Comparison of ENCODE assay signal across 9 cellular contexts in the genomic region with DNA sequence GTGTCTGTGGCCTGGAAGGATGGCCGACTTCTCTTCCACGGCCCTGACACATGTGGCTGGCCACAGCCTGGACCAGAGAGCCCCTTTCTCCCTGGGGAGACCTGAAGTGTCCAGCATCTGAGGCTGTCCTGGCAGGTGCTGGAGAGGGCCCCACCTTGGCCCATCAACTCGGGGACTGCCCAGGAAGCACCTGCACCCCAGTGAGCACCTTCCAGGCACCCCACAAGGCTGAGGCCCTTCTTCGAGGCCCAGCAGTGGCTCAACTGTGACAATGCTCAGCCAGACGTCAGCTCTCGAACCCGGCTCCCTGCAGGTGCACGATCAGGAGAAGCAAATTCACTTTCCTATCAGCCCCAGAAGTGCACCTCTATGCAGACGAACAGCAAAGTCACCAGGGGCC. TPM values are rescaled to one million over a fixed set of nuclear protein-coding genes. Genes with fewer than 3 reads are reported as not detected.
DNase-seq lines count a peak whose midpoint lies in the region; ATAC-seq and TF ChIP-seq lines count a peak whose summit lies in the region.
"Had no signal": no experiment of that assay in that cellular context is flagged by ENCODE, and none has a peak within 500 bp of the region (broad histone marks: within the 10 kb centered on the region; RNA-seq: fewer than 3 reads in every experiment).

No MANE protein-coding gene starts in this region.

- H3K4me3 ChIP-seq in stomach = no peak overlapping the region
- H3K4me3 ChIP-seq: PC-9 had no signal

- peak overlapping the region; percentile 91 for H3K27ac Mint-ChIP-seq in activated CD8-positive, alpha-beta memory T cell treated with anti-CD3 and anti-CD28 coated beads, Interleukin-2, amount 10 ng/mL, durations not matched to agents 7 days and 5 days
- H3K27ac Mint-ChIP-seq in activated naive CD8-positive, alpha-beta T cell = peak overlapping the region; percentile 96

- intact Hi-C loops in stomach (cut with DNase I; ENCODE audit: low total_unique reads) = no loop called here

- H3K4me1 ChIP-seq in stomach = peaks cover 4 to 37% (median 11%) of the 10 kb centered on the region in 4 donors

- in situ Hi-C loops in ACHN (cut with HindIII; ENCODE audit: low pct_ligation_motif_present, low pct_unique_long_range_greater_than_20kb, low sequenced_read_pairs) = no loop called here

- no peaks in the 10 kb centered on the region for H3K27me3 ChIP-seq in stomach

- 80 to 87% (median 84%) methylated on average over 7 to 9 of the region's 9 CpGs for WGBS in stomach, 5 donors

- H3K9me3 ChIP-seq in stomach = no peaks in the 10 kb centered on the region

- no peak for TF ChIP-seq EP300 in stomach (IDR thresholded peaks at IDR 0.05)

- CTCF ChIA-PET in activated CD8-positive, alpha-beta memory T cell treated with anti-CD3 and anti-CD28 coated beads, Interleukin-2, amount 10 ng/mL, durations not matched to agents 7 days and 5 days (lab: Charles Lee) = interaction anchor here (0.9 to 6.5 kb wide), 9 partner anchors 11 to 319 kb away, joined by 3 to 79 read pairs (median 4); partner anchors contain the start of gene RGS10

- H3K27me3 Mint-ChIP-seq in activated CD8-positive, alpha-beta memory T cell treated with anti-CD3 and anti-CD28 coated beads, Interleukin-2, amount 10 ng/mL, durations not matched to agents 7 days and 5 days = no peaks in the 10 kb centered on the region
- no peaks in the 10 kb centered on the region for H3K27me3 Mint-ChIP-seq in activated naive CD8-positive, alpha-beta T cell

- peaks cover 42% of the 10 kb centered on the region for H3K36me3 Mint-ChIP-seq in activated CD8-positive, alpha-beta memory T cell treated with anti-CD3 and anti-CD28 coated beads, Interleukin-2, amount 10 ng/mL, durations not matched to agents 7 days and 5 days
- H3K36me3 Mint-ChIP-seq in activated naive CD8-positive, alpha-beta T cell = peaks cover 3% of the 10 kb centered on the region

- H3K4me1 Mint-ChIP-seq in activated CD8-positive, alpha-beta memory T cell treated with anti-CD3 and anti-CD28 coated beads, Interleukin-2, amount 10 ng/mL, durations not matched to agents 7 days and 5 days = peaks cover 47% of the 10 kb centered on the region
- peaks cover 81% of the 10 kb centered on the region for H3K4me1 Mint-ChIP-seq in activated naive CD8-positive, alpha-beta T cell (ENCODE audit: low read depth)

- DNase-seq in activated CD8-positive, alpha-beta memory T cell treated with anti-CD3 and anti-CD28 coated beads, Interleukin-2, amount 10 ng/mL, durations not matched to agents 7 days and 5 days = no peak
- DNase-seq in activated CD8-positive, alpha-beta memory T cell treated with anti-CD3 and anti-CD28 coated beads, Interleukin-2, amount 50 U/mL, for 4 hours = no peak
- DNase-seq in stomach (no peak), cerebellar cortex (ENCODE audit: low spot score) (no peak), HT-29 (ENCODE audit: low spot score) (no peak), ACHN (no peak)
- DNase-seq: PC-9 had no signal

- H3K9me3 Mint-ChIP-seq in activated CD8-positive, alpha-beta memory T cell treated with anti-CD3 and anti-CD28 coated beads, Interleukin-2, amount 10 ng/mL, durations not matched to agents 7 days and 5 days (ENCODE audit: low read depth) = no peaks in the 10 kb centered on the region
- H3K9me3 Mint-ChIP-seq in activated naive CD8-positive, alpha-beta T cell (ENCODE audit: low read depth) = no peaks in the 10 kb centered on the region

- TF ChIP-seq CTCF in stomach (IDR thresholded peaks at IDR 0.05) = no peak

- H3K27ac ChIP-seq in stomach = peak overlapping the region in 4 of 5 donors; percentile 31 to 75 (median 66)

- H3K4me3 Mint-ChIP-seq in activated CD8-positive, alpha-beta memory T cell treated with anti-CD3 and anti-CD28 coated beads, Interleukin-2, amount 10 ng/mL, durations not matched to agents 7 days and 5 days = peak overlapping the region; percentile 59
- H3K4me3 Mint-ChIP-seq in activated naive CD8-positive, alpha-beta T cell = peak overlapping the region; percentile 75

- no peak for ATAC-seq in activated CD8-positive, alpha-beta memory T cell treated with anti-CD3 and anti-CD28 coated beads, Interleukin-2, amount 10 ng/mL, durations not matched to agents 7 days and 5 days
- peak; percentile 12 for ATAC-seq in HG03039 (IDR thresholded peaks at IDR 0.05; ENCODE audit: unreplicated experiment)

- TF ChIP-seq POLR2A in stomach (IDR thresholded peaks at IDR 0.05) = no peak

- peaks cover 0 to 39% (median 29%) of the 10 kb centered on the region in 4 donors for H3K36me3 ChIP-seq in stomach

RNA-seq across cellular contexts. Expression of gene RGS10, which starts 24.3 kb away (rescaled TPM):
- 100 to 1,000 TPM; 103 to 113 TPM for total RNA-seq in activated CD8-positive, alpha-beta memory T cell treated with anti-CD3 and anti-CD28 coated beads, Interleukin-2, amount 10 ng/mL, durations not matched to agents 7 days and 5 days
- 100 to 1,000 TPM in 1 of 5 donors, 10 to 100 TPM in 3, not detected in 1; 12.3 to 177 (median 29.1) TPM for total RNA-seq in stomach
- 100 to 1,000 TPM in 1 of 3 donors, 10 to 100 TPM in 2; 47.7 to 128 (median 60.8) TPM for polyA plus RNA-seq in stomach
- total RNA-seq in HT-29 (2014; rRNA removed; shearing (Covaris generic)) = 2.7 and 4.0 TPM in 2 replicates
